ENCODE assay signal across 19 cellular contexts in genomic region chr5:23930985-23931384, GRCh38.
"Had no signal": no experiment of that assay in that cellular context is flagged by ENCODE, and none has a peak within 500 bp of the region (broad histone marks: within the 10 kb centered on the region; RNA-seq: fewer than 3 reads in every experiment).

No MANE protein-coding gene starts in this region.

- H3K27me3 ChIP-seq: colonic mucosa, neural progenitor cell, upper lobe of right lung had no signal

- H2AFZ ChIP-seq: neural progenitor cell had no signal

- ATAC-seq: left cardiac atrium; mucosa of descending colon; naive thymus-derived CD4-positive, alpha-beta T cell; stimulated activated naive B cell treated with anti-CD40 and anti-IgM and Interleukin-4, amounts not matched to agents 10 μg/mL and 1 μg/mL and 100 μg/mL, for 72 hours; upper lobe of right lung had no signal

- H3K36me3 ChIP-seq: colonic mucosa, neural progenitor cell, thoracic aorta, upper lobe of right lung had no signal

- H3K9me3 ChIP-seq: colonic mucosa, thoracic aorta, upper lobe of right lung had no signal

- H3K4me2 ChIP-seq: neural progenitor cell had no signal

- H3K27ac ChIP-seq: colonic mucosa, epithelial cell of prostate, neural progenitor cell, thoracic aorta, upper lobe of right lung had no signal

- DNase-seq: activated CD4-positive, alpha-beta T cell treated with anti-CD3 and anti-CD28 coated beads for 1 hour; activated CD8-positive, alpha-beta memory T cell treated with anti-CD3 and anti-CD28 coated beads for 24 hours; activated CD8-positive, alpha-beta memory T cell treated with anti-CD3 and anti-CD28 coated beads, Interleukin-2, amount 50 U/mL, for 48 hours; activated effector memory CD4-positive, alpha-beta T cell treated with Interleukin-2 at 50 U/mL for 16 hours; activated naive CD4-positive, alpha-beta T cell treated with anti-CD3 and anti-CD28 coated beads, Interleukin-2, amount 50 U/mL, for 16 hours; activated T-cell treated with anti-CD3 and anti-CD28 coated beads, Interleukin-2, amount 50 U/mL, for 48 hours; aorta; colonic mucosa; endodermal cell; foreskin fibroblast; left cardiac atrium; mesenchymal stem cell; mucosa of descending colon; naive thymus-derived CD4-positive, alpha-beta T cell; stimulated activated naive B cell treated with anti-CD40 and anti-IgM and Interleukin-4, amounts not matched to agents 10 μg/mL and 1 μg/mL and 100 μg/mL, for 72 hours; upper lobe of right lung had no signal

- H3K9ac ChIP-seq: neural progenitor cell had no signal

- H3K4me1 ChIP-seq: colonic mucosa, neural progenitor cell, upper lobe of right lung had no signal

- H3K4me3 ChIP-seq: colonic mucosa, mucosa of descending colon, neural progenitor cell, thoracic aorta, upper lobe of right lung had no signal
